8 cellular contexts compared by ENCODE assay signal in the genomic region with DNA sequence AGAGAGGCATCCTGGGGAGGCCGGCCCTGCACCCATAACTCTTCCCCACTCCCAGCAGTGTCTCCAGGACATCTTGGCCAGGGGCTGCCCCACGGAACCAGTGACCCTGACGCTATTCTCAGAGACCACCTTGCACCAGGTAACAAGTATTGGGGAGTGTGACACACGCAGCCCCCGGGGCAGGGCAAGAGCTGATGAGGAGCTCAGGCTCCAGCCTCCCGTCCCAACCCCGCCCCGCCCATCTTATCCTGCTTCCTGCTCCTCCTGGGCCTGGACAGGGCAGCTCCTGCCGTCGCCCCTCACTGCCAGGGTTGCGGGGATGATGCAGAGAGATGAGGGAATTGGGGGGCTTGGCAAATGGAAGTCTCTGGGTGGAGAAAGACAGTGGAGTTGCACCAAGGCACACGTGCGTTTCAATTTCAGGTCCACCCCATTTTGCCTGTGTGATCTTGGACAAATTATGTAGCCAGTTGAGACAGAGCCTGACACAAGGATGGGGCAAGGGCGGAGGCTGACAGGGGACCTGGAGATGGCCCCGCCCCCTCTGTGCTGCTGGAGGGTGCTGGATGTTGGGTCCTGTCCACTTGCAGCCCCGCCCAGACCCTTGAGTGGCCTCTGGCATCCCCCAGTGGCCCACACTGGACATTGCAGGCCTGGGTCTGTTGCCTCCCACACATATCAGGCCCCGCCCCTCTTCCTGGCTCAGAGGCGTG. TPM values are rescaled to one million over a fixed set of nuclear protein-coding genes. Genes with fewer than 3 reads are reported as not detected.
DNase-seq lines count a peak whose midpoint lies in the region; ATAC-seq and TF ChIP-seq lines count a peak whose summit lies in the region.

No MANE protein-coding gene starts in this region.

- ATAC-seq in HG02678 (IDR thresholded peaks at IDR 0.05; ENCODE audit: unreplicated experiment) (peak; percentile 62), GM21528 (IDR thresholded peaks at IDR 0.05; ENCODE audit: low FRiP score, unreplicated experiment) (no peak)
- peak; percentile 78 for ATAC-seq in stimulated activated naive CD8-positive, alpha-beta T cell treated with anti-CD3 and anti-CD28 coated beads, Interleukin-15, Interleukin-2, amounts not matched to agents 100 U/mL and 50 U/mL, for 24 hours

- peaks cover 2% of the 10 kb centered on the region for H3K27me3 Mint-ChIP-seq in activated CD4-positive, alpha-beta memory T cell treated with anti-CD3 and anti-CD28 coated beads, Interleukin-2, amount 10 ng/mL, durations not matched to agents 7 days and 5 days

- no peaks in the 10 kb centered on the region for H3K9me3 Mint-ChIP-seq in activated CD4-positive, alpha-beta memory T cell treated with anti-CD3 and anti-CD28 coated beads, Interleukin-2, amount 10 ng/mL, durations not matched to agents 7 days and 5 days

- CTCF ChIA-PET in activated CD4-positive, alpha-beta memory T cell treated with anti-CD3 and anti-CD28 coated beads, Interleukin-2, amount 10 ng/mL, durations not matched to agents 7 days and 5 days (lab: Charles Lee): interaction anchor here (0.9 kb wide), 1 partner anchor 25 kb away, joined by 4 read pairs; no protein-coding TSS in a partner anchor

- DNase-seq in EH (ENCODE audit: low read depth) (peak; percentile 91), NCI-H69 (lab: John Stamatoyannopoulos, UW) (peak; percentile 78), epithelial cell of esophagus (ENCODE audit: low read depth) (peak; percentile 73), middle frontal gyrus (ENCODE audit: extremely low spot score, low spot score) (peak; percentile 18)
- peak; percentile 64 for DNase-seq in activated CD4-positive, alpha-beta memory T cell treated with anti-CD3 and anti-CD28 coated beads, Interleukin-2, amount 10 ng/mL, durations not matched to agents 7 days and 5 days
- DNase-seq in stimulated activated naive CD8-positive, alpha-beta T cell treated with anti-CD3 and anti-CD28 coated beads, Interleukin-15, Interleukin-2, amounts not matched to agents 100 U/mL and 50 U/mL, for 24 hours: peak; percentile 76

- H3K36me3 Mint-ChIP-seq in activated CD4-positive, alpha-beta memory T cell treated with anti-CD3 and anti-CD28 coated beads, Interleukin-2, amount 10 ng/mL, durations not matched to agents 7 days and 5 days (ENCODE audit: low read depth): no peaks in the 10 kb centered on the region

- no peak overlapping the region for H3K27ac Mint-ChIP-seq in activated CD4-positive, alpha-beta memory T cell treated with anti-CD3 and anti-CD28 coated beads, Interleukin-2, amount 10 ng/mL, durations not matched to agents 7 days and 5 days

- H3K4me3 Mint-ChIP-seq in activated CD4-positive, alpha-beta memory T cell treated with anti-CD3 and anti-CD28 coated beads, Interleukin-2, amount 10 ng/mL, durations not matched to agents 7 days and 5 days: no peak overlapping the region

- H3K4me3 ChIP-seq in epithelial cell of esophagus (ENCODE audit: low read length): no peak overlapping the region

- POLR2A ChIA-PET in activated CD4-positive, alpha-beta memory T cell treated with anti-CD3 and anti-CD28 coated beads, Interleukin-2, amount 10 ng/mL, durations not matched to agents 7 days and 5 days (lab: Charles Lee): no interaction called here

- H3K4me1 Mint-ChIP-seq in activated CD4-positive, alpha-beta memory T cell treated with anti-CD3 and anti-CD28 coated beads, Interleukin-2, amount 10 ng/mL, durations not matched to agents 7 days and 5 days: no peaks in the 10 kb centered on the region

- peak; percentile 78 for TF ChIP-seq CTCF in epithelial cell of esophagus (IDR thresholded peaks at IDR 0.05; ENCODE audit: insufficient read depth, low read depth, low read length, missing control alignments)

RNA-seq across cellular contexts. Expression of a gene that starts 10.7 kb away (rescaled TPM):
- under 1 TPM; 0.13 to 0.20 TPM for total RNA-seq in activated CD4-positive, alpha-beta memory T cell treated with anti-CD3 and anti-CD28 coated beads, Interleukin-2, amount 10 ng/mL, durations not matched to agents 7 days and 5 days

RNA-seq across cellular contexts. Expression of a gene that starts 11.0 kb away (rescaled TPM):
- not detected for total RNA-seq in activated CD4-positive, alpha-beta memory T cell treated with anti-CD3 and anti-CD28 coated beads, Interleukin-2, amount 10 ng/mL, durations not matched to agents 7 days and 5 days

RNA-seq across cellular contexts. Expression of a gene that starts 14.7 kb away (rescaled TPM):
- total RNA-seq in activated CD4-positive, alpha-beta memory T cell treated with anti-CD3 and anti-CD28 coated beads, Interleukin-2, amount 10 ng/mL, durations not matched to agents 7 days and 5 days: not detected

RNA-seq across cellular contexts. Expression of a gene that starts 28.5 kb away (rescaled TPM):
- total RNA-seq in activated CD4-positive, alpha-beta memory T cell treated with anti-CD3 and anti-CD28 coated beads, Interleukin-2, amount 10 ng/mL, durations not matched to agents 7 days and 5 days: not detected

RNA-seq across cellular contexts. Expression of a gene that starts 40.9 kb away (rescaled TPM):
- 1 to 10 TPM; 5.1 to 5.6 TPM for total RNA-seq in activated CD4-positive, alpha-beta memory T cell treated with anti-CD3 and anti-CD28 coated beads, Interleukin-2, amount 10 ng/mL, durations not matched to agents 7 days and 5 days

Comparison
In these comparisons a context has a peak if more than half of its experiments do, and no peak if none do; other contexts are left out.
1. DNase-seq: peak in every context shown above with its lines; median percentile 91 in EH; 78 in NCI-H69; 76 in stimulated activated naive CD8-positive, alpha-beta T cell treated with anti-CD3 and anti-CD28 coated beads, Interleukin-15, Interleukin-2, amounts not matched to agents 100 U/mL and 50 U/mL, for 24 hours; 73 in epithelial cell of esophagus; 64 in activated CD4-positive, alpha-beta memory T cell treated with anti-CD3 and anti-CD28 coated beads, Interleukin-2, amount 10 ng/mL, durations not matched to agents 7 days and 5 days; 18 in middle frontal gyrus.